1 cellular context compared by ENCODE assay signal in genomic region chr1:203627819-203628184, GRCh38.
A peak's percentile ranks its signal among the peaks of the same experiment; 100 is the strongest.
TF ChIP-seq lines count a peak whose summit lies in the region.

No MANE protein-coding gene starts in this region.

TF ChIP-seq in HEK293, 187 proteins besides CTCF, POLR2A, EP300 and RAD21 (continued from another document):
- TF ChIP-seq ZNF302 (tag by site-specific recombination; IDR thresholded peaks at IDR 0.05; ENCODE audit: low read depth) (no peak), SP7 (tag by site-specific recombination; IDR thresholded peaks at IDR 0.05) (peak; percentile 16; the same call in 1 of the 2 replicates), ZBTB8A (tag by site-specific recombination; IDR thresholded peaks at IDR 0.05) (no peak), ZXDB (tag by site-specific recombination; IDR thresholded peaks at IDR 0.05) (no peak), ZNF423 (tag by site-specific recombination; IDR thresholded peaks at IDR 0.05) (no peak), SCRT2 (tag by site-specific recombination; IDR thresholded peaks at IDR 0.05) (peak; percentile 69), ZNF645 (tag by site-specific recombination; IDR thresholded peaks at IDR 0.05) (no peak), ZSCAN16 (tag by site-specific recombination; IDR thresholded peaks at IDR 0.05) (no peak), ZNF311 (tag by site-specific recombination; IDR thresholded peaks at IDR 0.05; ENCODE audit: borderline replicate concordance) (no peak), ZNF837 (tag by site-specific recombination; IDR thresholded peaks at IDR 0.05) (no peak), ZNF274 (IDR thresholded peaks at IDR 0.05; ENCODE audit: low read length) (no peak), ZNF274 (tag by site-specific recombination; IDR thresholded peaks at IDR 0.05; ENCODE audit: borderline replicate concordance) (no peak), ZNF549 (tag by site-specific recombination; IDR thresholded peaks at IDR 0.05) (no peak)
